In the genomic region with DNA sequence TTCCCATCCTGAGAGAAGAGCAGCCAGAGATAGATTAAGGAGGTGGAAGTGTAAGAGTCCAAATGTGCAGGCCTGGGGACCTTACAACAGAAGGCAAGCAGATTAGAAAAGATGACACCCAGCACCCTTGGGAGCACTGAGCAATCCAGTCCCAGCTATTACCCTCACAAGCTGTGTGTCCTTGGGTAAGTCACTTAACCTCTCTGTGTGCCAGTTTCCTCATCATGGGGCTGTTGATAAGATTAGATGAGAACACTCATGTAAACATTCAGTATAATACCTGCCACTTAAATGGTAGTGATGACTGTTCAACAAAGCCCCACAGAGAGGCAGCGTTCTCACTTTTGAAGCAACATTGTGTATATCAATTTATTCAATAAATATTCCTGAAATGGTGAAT, we compare ENCODE assay signal across 23 cellular contexts.
DNase-seq lines count a peak whose midpoint lies in the region; ATAC-seq and TF ChIP-seq lines count a peak whose summit lies in the region.
"Had no signal": no experiment of that assay in that cellular context is flagged by ENCODE, and none has a peak within 500 bp of the region (broad histone marks: within the 10 kb centered on the region; RNA-seq: fewer than 3 reads in every experiment).

No MANE protein-coding gene starts in this region.

- no TSS peak for BruUV-seq in HCT116 (replicated peaks; lab: Mats Ljungman, UMichigan)

- H3K79me2 ChIP-seq in HCT116 (ENCODE audit: insufficient read depth, low read length) (no peaks in the 10 kb centered on the region), OCI-LY3 (ENCODE audit: low read length) (no peaks in the 10 kb centered on the region)

- H3K9me2 ChIP-seq in HCT116 (ENCODE audit: insufficient read depth): no peaks in the 10 kb centered on the region

- TF ChIP-seq CTCF in GM12865 (IDR thresholded peaks at IDR 0.05; ENCODE audit: insufficient read depth, low read depth, low read length, missing control alignments) (no peak), HCT116 (IDR thresholded peaks at IDR 0.05 in 2 of 3, conservative IDR thresholded peaks at IDR 0.05 in 1 of 3; ENCODE audit: borderline replicate concordance in 1 of 3, insufficient read depth in 1 of 3, low read depth in 2 of 3, low read length in 2 of 3) (no peak; a peak in 1 of 6 replicates), OCI-LY3 (IDR thresholded peaks at IDR 0.05; ENCODE audit: low read depth, low read length) (peak; percentile 52), epithelial cell of proximal tubule (conservative IDR thresholded peaks at IDR 0.05; ENCODE audit: low read depth, low read length) (peak; percentile 38), thyroid gland (IDR thresholded peaks at IDR 0.05) (no peak)

- no peaks in the 10 kb centered on the region for H4K20me1 ChIP-seq in HCT116 (ENCODE audit: insufficient read depth)
- H4K20me1 ChIP-seq in OCI-LY3 (ENCODE audit: insufficient read depth, low read length): no peaks in the 10 kb centered on the region

- H3K36me3 ChIP-seq in HCT116 (ENCODE audit: control insufficient read depth in 1 of 2, insufficient read depth in 2 of 2, low read length in 2 of 2) (no peaks in the 10 kb centered on the region), OCI-LY3 (replicated peaks; ENCODE audit: low read depth, low read length) (no peaks in the 10 kb centered on the region), thyroid gland (no peaks in the 10 kb centered on the region)
- H3K36me3 ChIP-seq: Peyer's patch had no signal

- 97 to 100% methylated on average over 1 of the region's 1 CpG for WGBS in thyroid gland, 2 donors

- intact Hi-C loops in HCT116 (cut with micrococcal nuclease): no loop called here
- intact Hi-C loops in thyroid gland (cut with DNase I): no loop called here

- ATAC-seq in HCT116: no peak

- CTCF ChIA-PET in HCT116 (lab: Charles Lee): no interaction called here

- H2AFZ ChIP-seq in HCT116 (ENCODE audit: low read depth, low read length, poor library complexity, severe bottlenecking) (no peak overlapping the region), OCI-LY3 (ENCODE audit: low read depth, low read length) (no peak overlapping the region)

- no peak for TF ChIP-seq POLR2A in HCT116 (IDR thresholded peaks at IDR 0.05; ENCODE audit: borderline replicate concordance, extremely low read depth, insufficient read depth, insufficient read length)
- no peak for TF ChIP-seq POLR2A in thyroid gland (IDR thresholded peaks at IDR 0.05)

- no peak overlapping the region for H3K27ac ChIP-seq in HCT116 (ENCODE audit: low read depth, low read length)
- no peak overlapping the region for H3K27ac ChIP-seq in OCI-LY3 (ENCODE audit: low read length)
- H3K27ac ChIP-seq in thyroid gland: no peak overlapping the region
- H3K27ac ChIP-seq in caudate nucleus (ENCODE audit: low read depth, low read length): no peak overlapping the region
- H3K27ac ChIP-seq: Peyer's patch had no signal

- peak; percentile 26 for DNase-seq in GM12865 (ENCODE audit: low read depth)
- no peak for DNase-seq in HCT116 (ENCODE audit: low read depth, low spot score)
- no peak for DNase-seq in epithelial cell of proximal tubule (ENCODE audit: low read depth)
- no peak for DNase-seq in DMS79 (lab: John Stamatoyannopoulos, UW)
- no peak for DNase-seq in thyroid gland
- DNase-seq in caudate nucleus (lab: John Stamatoyannopoulos, UW): no peak
- DNase-seq: C1 segment of cervical spinal cord; CD4-positive, alpha-beta memory T cell; COR-L47; DMS53; EL; GDM1; H7; IMR-90; NCI-H1092 treated with DMSO at 0.1 percent for 48 hours; NCI-H1436; NCI-H1930; NCI-H2107; NCI-H446 treated with DMSO at 0.1 percent for 48 hours; NCI-H526; Peyer's patch; SHP77 treated with DMSO at 0.1 percent for 48 hours had no signal

- peak; percentile 14; the same call in 1 of the 2 replicates for TF ChIP-seq RAD21 in HCT116 (IDR thresholded peaks at IDR 0.05; ENCODE audit: low read depth)

- H3K4me3 ChIP-seq in GM12865 (ENCODE audit: low read depth, low read length) (no peak overlapping the region), HCT116 (replicated peaks in 1 of 2; ENCODE audit: low read depth in 1 of 2, low read length in 2 of 2) (no peak overlapping the region), OCI-LY3 (ENCODE audit: low read length) (no peak overlapping the region), epithelial cell of proximal tubule (ENCODE audit: low read depth, low read length) (no peak overlapping the region), thyroid gland (replicated peaks in 1 of 3) (no peak overlapping the region)
- H3K4me3 ChIP-seq: Peyer's patch had no signal

- H3K27me3 ChIP-seq in HCT116 (ENCODE audit: insufficient read depth, low read length) (peaks cover 20% of the 10 kb centered on the region; the same call in 1 of the 2 replicates), OCI-LY3 (ENCODE audit: low read depth, low read length) (peaks cover 9% of the 10 kb centered on the region), thyroid gland (no peaks in the 10 kb centered on the region)
- H3K27me3 ChIP-seq: Peyer's patch had no signal

- H3K9ac ChIP-seq in HCT116 (ENCODE audit: low read length) (no peak overlapping the region), OCI-LY3 (ENCODE audit: low read length) (no peak overlapping the region)

- POLR2A ChIA-PET in HCT116 (lab: Charles Lee): no interaction called here

- H3K4me2 ChIP-seq in HCT116 (ENCODE audit: low read length) (no peak overlapping the region), OCI-LY3 (ENCODE audit: low read length) (no peak overlapping the region)

- H3K9me3 ChIP-seq in HCT116 (ENCODE audit: control insufficient read depth in 1 of 2, insufficient read depth in 1 of 2, low read depth in 1 of 2, low read length in 2 of 2) (no peaks in the 10 kb centered on the region), OCI-LY3 (ENCODE audit: insufficient read depth, low read length) (no peaks in the 10 kb centered on the region), thyroid gland (no peaks in the 10 kb centered on the region)
- H3K9me3 ChIP-seq: Peyer's patch had no signal

- no peaks in the 10 kb centered on the region for H3K4me1 ChIP-seq in HCT116 (ENCODE audit: control insufficient read depth in 1 of 2, insufficient read depth in 2 of 2, low read length in 2 of 2)
- H3K4me1 ChIP-seq in OCI-LY3 (ENCODE audit: low read length): peaks cover 18% of the 10 kb centered on the region
- H3K4me1 ChIP-seq in thyroid gland: peaks cover 0 to 9% of the 10 kb centered on the region in 2 donors
- H3K4me1 ChIP-seq: Peyer's patch had no signal

- RAD21 ChIA-PET in HCT116 (lab: Charles Lee; ENCODE audit: low non-redundant PET in 1 of 2, low total read pairs in 2 of 2, uncharacterized antibody in 2 of 2, unreplicated experiment in 2 of 2): no interaction called here

TF ChIP-seq in HCT116, 20 proteins besides CTCF, POLR2A, EP300 and RAD21:
- TF ChIP-seq TCF7L2 (IDR thresholded peaks at IDR 0.05; ENCODE audit: borderline replicate concordance, extremely low read depth, insufficient read depth, insufficient read length) (no peak), YY1 (IDR thresholded peaks at IDR 0.05; ENCODE audit: extremely low read depth, insufficient replicate concordance, low read depth, low read length) (no peak), CEBPB (IDR thresholded peaks at IDR 0.05; ENCODE audit: low read depth) (no peak), EGR1 (IDR thresholded peaks at IDR 0.05; ENCODE audit: low read depth) (no peak), EZH2phosphoT487 (IDR thresholded peaks at IDR 0.05; ENCODE audit: borderline replicate concordance) (no peak), POLR2AphosphoS5 (IDR thresholded peaks at IDR 0.05; ENCODE audit: low read depth, low read length) (no peak), SRF (IDR thresholded peaks at IDR 0.05; ENCODE audit: low read depth) (no peak), SP1 (IDR thresholded peaks at IDR 0.05; ENCODE audit: low read depth) (no peak), FOSL1 (IDR thresholded peaks at IDR 0.05; ENCODE audit: low read depth) (no peak), ZFX (IDR thresholded peaks at IDR 0.05) (no peak), ZNF274 (IDR thresholded peaks at IDR 0.05; ENCODE audit: low read depth, low read length) (no peak), ELF1 (IDR thresholded peaks at IDR 0.05; ENCODE audit: borderline replicate concordance, low read depth) (no peak), SIN3A (IDR thresholded peaks at IDR 0.05; ENCODE audit: low read depth) (no peak)
- TF ChIP-seq, protein P1, sequence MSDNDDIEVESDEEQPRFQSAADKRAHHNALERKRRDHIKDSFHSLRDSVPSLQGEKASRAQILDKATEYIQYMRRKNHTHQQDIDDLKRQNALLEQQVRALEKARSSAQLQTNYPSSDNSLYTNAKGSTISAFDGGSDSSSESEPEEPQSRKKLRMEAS (IDR thresholded peaks at IDR 0.05): no peak
- TF ChIP-seq, protein P2, sequence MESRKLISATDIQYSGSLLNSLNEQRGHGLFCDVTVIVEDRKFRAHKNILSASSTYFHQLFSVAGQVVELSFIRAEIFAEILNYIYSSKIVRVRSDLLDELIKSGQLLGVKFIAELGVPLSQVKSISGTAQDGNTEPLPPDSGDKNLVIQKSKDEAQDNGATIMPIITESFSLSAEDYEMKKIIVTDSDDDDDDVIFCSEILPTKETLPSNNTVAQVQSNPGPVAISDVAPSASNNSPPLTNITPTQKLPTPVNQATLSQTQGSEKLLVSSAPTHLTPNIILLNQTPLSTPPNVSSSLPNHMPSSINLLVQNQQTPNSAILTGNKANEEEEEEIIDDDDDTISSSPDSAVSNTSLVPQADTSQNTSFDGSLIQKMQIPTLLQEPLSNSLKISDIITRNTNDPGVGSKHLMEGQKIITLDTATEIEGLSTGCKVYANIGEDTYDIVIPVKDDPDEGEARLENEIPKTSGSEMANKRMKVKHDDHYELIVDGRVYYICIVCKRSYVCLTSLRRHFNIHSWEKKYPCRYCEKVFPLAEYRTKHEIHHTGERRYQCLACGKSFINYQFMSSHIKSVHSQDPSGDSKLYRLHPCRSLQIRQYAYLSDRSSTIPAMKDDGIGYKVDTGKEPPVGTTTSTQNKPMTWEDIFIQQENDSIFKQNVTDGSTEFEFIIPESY (IDR thresholded peaks at IDR 0.05; ENCODE audit: extremely low read depth, insufficient replicate concordance, low read length): no peak
- TF ChIP-seq, protein P3, sequence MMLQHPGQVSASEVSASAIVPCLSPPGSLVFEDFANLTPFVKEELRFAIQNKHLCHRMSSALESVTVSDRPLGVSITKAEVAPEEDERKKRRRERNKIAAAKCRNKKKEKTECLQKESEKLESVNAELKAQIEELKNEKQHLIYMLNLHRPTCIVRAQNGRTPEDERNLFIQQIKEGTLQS (IDR thresholded peaks at IDR 0.05): no peak

Comparison
In these comparisons a context has a peak if more than half of its experiments do, and no peak if none do; other contexts are left out.
1. CTCF ChIP-seq: peak in OCI-LY3 (single experiment) and epithelial cell of proximal tubule (single experiment); none in GM12865 (single experiment), HCT116 (0 of 3) and thyroid gland (0 of 6).